In genomic region chrX:74784629-74785028, GRCh38 we compare ENCODE assay signal across 24 cellular contexts.
"Had no signal": no experiment of that assay in that cellular context is flagged by ENCODE, and none has a peak within 500 bp of the region (broad histone marks: within the 10 kb centered on the region; RNA-seq: fewer than 3 reads in every experiment).

No MANE protein-coding gene starts in this region.

- H3K9me3 ChIP-seq: stomach, suprapubic skin, testis, thoracic aorta, thyroid gland, tibial artery, tibial nerve, upper lobe of left lung, upper lobe of right lung, uterus, vagina had no signal

- FAIRE-seq: urothelium cell line had no signal

- H3K4me1 ChIP-seq: stomach, suprapubic skin, testis, thyroid gland, tibial nerve, upper lobe of left lung, upper lobe of right lung, uterus, vagina had no signal

- H3K27me3 ChIP-seq: stomach, suprapubic skin, testis, thyroid gland, tibial artery, tibial nerve, upper lobe of left lung, upper lobe of right lung, uterus, vagina had no signal

- H3K36me3 ChIP-seq: stomach, suprapubic skin, thoracic aorta, thyroid gland, tibial artery, tibial nerve, upper lobe of left lung, upper lobe of right lung, uterus, vagina had no signal

- H3K4me3 ChIP-seq: stomach, suprapubic skin, testis, thoracic aorta, thyroid gland, tibial artery, tibial nerve, upper lobe of left lung, upper lobe of right lung, uterus, vagina had no signal

- DNase-seq: stimulated activated CD4-positive, alpha-beta T cell treated with anti-CD3 and anti-CD28 coated beads, Interleukin-2, amount 100 ng/mL, for 48 hours; stimulated activated CD4-positive, alpha-beta T cell treated with anti-CD3 and anti-CD28 coated beads, Interleukin-4, amount 100 ng/mL, for 1 hour; stimulated activated CD4-positive, alpha-beta T cell treated with anti-CD3 and anti-CD28 coated beads, Interleukin-4, amount 100 ng/mL, for 24 hours; stimulated activated CD4-positive, alpha-beta T cell treated with anti-CD3 and anti-CD28 coated beads, Interleukin-4, amount 100 ng/mL, for 4 hours; stimulated activated CD8-positive, alpha-beta memory T cell treated with anti-CD3 and anti-CD28 coated beads, Interleukin-4, amount 100 ng/mL, for 48 hours; stimulated activated naive B cell treated with anti-CD40 and anti-IgM and Interleukin-4, amounts not matched to agents 10 μg/mL and 1 μg/mL and 100 μg/mL, for 72 hours; stimulated activated naive CD4-positive, alpha-beta T cell; stimulated activated naive CD4-positive, alpha-beta T cell treated with Interleukin-2 at 50 U/mL for 16 hours; stimulated activated naive CD8-positive, alpha-beta T cell treated with anti-CD3 and anti-CD28 coated beads, Interleukin-15, amount 100 ng/mL, for 72 hours; stimulated activated naive CD8-positive, alpha-beta T cell treated with anti-CD3 and anti-CD28 coated beads, Interleukin-15, Interleukin-2, amounts not matched to agents 100 U/mL and 50 U/mL, for 24 hours; stomach; substantia nigra; testis; thyroid gland; tibial artery; trophoblast cell; upper lobe of left lung; upper lobe of right lung; uterus had no signal

- H3K27ac ChIP-seq: stomach, suprapubic skin, testis, thoracic aorta, thyroid gland, tibial artery, tibial nerve, upper lobe of left lung, upper lobe of right lung, uterus, vagina had no signal
